Comparison of ENCODE assay signal across 9 cellular contexts in genomic region chr4:113682730-113683129, GRCh38.
DNase-seq lines count a peak whose midpoint lies in the region; ATAC-seq and TF ChIP-seq lines count a peak whose summit lies in the region.
"Had no signal": no experiment of that assay in that cellular context is flagged by ENCODE, and none has a peak within 500 bp of the region (broad histone marks: within the 10 kb centered on the region; RNA-seq: fewer than 3 reads in every experiment).

No MANE protein-coding gene starts in this region.

- peak overlapping the region in 3 of 4 donors; percentile 27 to 51 (median 30) for H3K27ac ChIP-seq in Peyer's patch
- H3K27ac ChIP-seq in fibroblast of lung (ENCODE audit: insufficient read depth, low read length), result no peak overlapping the region
- no peak overlapping the region for H3K27ac ChIP-seq in upper lobe of left lung

- WGBS in upper lobe of left lung, 2 donors, result 92 to 95% methylated on average over 1 of the region's 1 CpG

- H3K79me2 ChIP-seq in fibroblast of lung (ENCODE audit: control insufficient read depth, insufficient read depth, low read length), result peaks cover 47% of the 10 kb centered on the region

- peak; percentile 6 for ATAC-seq in GM18517 (IDR thresholded peaks at IDR 0.05; ENCODE audit: unreplicated experiment)
- no peak for ATAC-seq in upper lobe of left lung (ENCODE audit: low FRiP score in 2 of 2)

- TF ChIP-seq CTCF in Peyer's patch (IDR thresholded peaks at IDR 0.05) (no peak), fibroblast of lung (conservative IDR thresholded peaks at IDR 0.05 in 1 of 2, IDR thresholded peaks at IDR 0.05 in 1 of 2; ENCODE audit: low read depth in 1 of 2, low read length in 2 of 2) (no peak), upper lobe of left lung (IDR thresholded peaks at IDR 0.05) (no peak)

- H3K9ac ChIP-seq in fibroblast of lung (ENCODE audit: insufficient read depth, low read length), result no peak overlapping the region

- DNase-seq in AG20443 (ENCODE audit: low spot score) (peak; percentile 10), Peyer's patch (no peak), fibroblast of lung (ENCODE audit: low read depth in 2 of 2) (peak; percentile 71 to 77), foreskin melanocyte (no peak), hepatic stellate cell (ENCODE audit: low spot score) (no peak), upper lobe of left lung (no peak), NCI-H2029 (lab: John Stamatoyannopoulos, UW) (no peak)

- no peak for TF ChIP-seq EP300 in upper lobe of left lung (IDR thresholded peaks at IDR 0.05)

- TF ChIP-seq POLR2A in Peyer's patch (IDR thresholded peaks at IDR 0.05) (no peak), upper lobe of left lung (IDR thresholded peaks at IDR 0.05) (no peak)

- H4K20me1 ChIP-seq in fibroblast of lung (ENCODE audit: control insufficient read depth, extremely low read depth, insufficient read depth, low read length), result no peaks in the 10 kb centered on the region

- H3K27me3 ChIP-seq in Peyer's patch (no peaks in the 10 kb centered on the region), fibroblast of lung (ENCODE audit: control insufficient read depth, insufficient read depth, low read length) (no peaks in the 10 kb centered on the region), upper lobe of left lung (no peaks in the 10 kb centered on the region)
- H3K27me3 ChIP-seq: thyroid gland had no signal

- H3K9me3 ChIP-seq in Peyer's patch (no peaks in the 10 kb centered on the region), fibroblast of lung (ENCODE audit: control insufficient read depth, insufficient read depth, low read depth, low read length) (no peaks in the 10 kb centered on the region), upper lobe of left lung (peaks cover 0 to 4% (median 0%) of the 10 kb centered on the region in 4 donors)
- H3K9me3 ChIP-seq: thyroid gland had no signal

- H3K36me3 ChIP-seq in Peyer's patch, result no peaks in the 10 kb centered on the region
- H3K36me3 ChIP-seq in fibroblast of lung (ENCODE audit: control insufficient read depth, insufficient read depth, low read length), result no peaks in the 10 kb centered on the region
- no peaks in the 10 kb centered on the region for H3K36me3 ChIP-seq in upper lobe of left lung
- H3K36me3 ChIP-seq: thyroid gland had no signal

- H3K4me3 ChIP-seq in Peyer's patch (no peak overlapping the region), fibroblast of lung (replicated peaks in 1 of 4; ENCODE audit: control extremely low read depth in 1 of 4, insufficient read depth in 1 of 4, low read depth in 3 of 4, low read length in 4 of 4) (no peak overlapping the region), upper lobe of left lung (no peak overlapping the region)
- H3K4me3 ChIP-seq: thyroid gland had no signal

- H2AFZ ChIP-seq in fibroblast of lung (ENCODE audit: low read length), result no peak overlapping the region

- no peak overlapping the region for H3K4me2 ChIP-seq in fibroblast of lung (ENCODE audit: extremely low read depth, insufficient read depth, low read length)

- H3K4me1 ChIP-seq in Peyer's patch, result peaks cover 0 to 33% (median under 1%) of the 10 kb centered on the region in 4 donors
- H3K4me1 ChIP-seq in fibroblast of lung (ENCODE audit: control insufficient read depth, extremely low read depth, insufficient read depth, low read length), result peaks cover 14% of the 10 kb centered on the region
- peaks cover 0 to 15% (median 11%) of the 10 kb centered on the region in 4 donors for H3K4me1 ChIP-seq in upper lobe of left lung

Comparison
In these comparisons a context has a peak if more than half of its experiments do, and no peak if none do; other contexts are left out.
1. DNase-seq: peak in AG20443 (single experiment) and fibroblast of lung (2 of 2); none in Peyer's patch (0 of 3), foreskin melanocyte (single experiment), hepatic stellate cell (single experiment), upper lobe of left lung (0 of 2) and NCI-H2029 (single experiment).
2. H3K27ac ChIP-seq: peak in Peyer's patch (3 of 4); none in fibroblast of lung (single experiment) and upper lobe of left lung (0 of 4).